Comparison of ENCODE assay signal across 17 cellular contexts in genomic region chr1:13911697-13912619, GRCh38.
DNase-seq lines count a peak whose midpoint lies in the region; ATAC-seq and TF ChIP-seq lines count a peak whose summit lies in the region.
"Had no signal": no experiment of that assay in that cellular context is flagged by ENCODE, and none has a peak within 500 bp of the region (broad histone marks: within the 10 kb centered on the region; RNA-seq: fewer than 3 reads in every experiment).

No MANE protein-coding gene starts in this region.

- peaks cover 6% of the 10 kb centered on the region for H3K27me3 Mint-ChIP-seq in memory B cell
- H3K27me3 Mint-ChIP-seq in activated T-cell treated with anti-CD3 and anti-CD28 coated beads, Interleukin-2, amount 50 U/mL, for 24 hours, result peaks cover 5% of the 10 kb centered on the region

- ATAC-seq in memory B cell (ENCODE audit: low read depth) (peak; percentile 34), GM21786 (IDR thresholded peaks at IDR 0.05; ENCODE audit: unreplicated experiment) (no peak)

- peaks cover 10% of the 10 kb centered on the region for H3K4me1 Mint-ChIP-seq in memory B cell
- no peaks in the 10 kb centered on the region for H3K4me1 Mint-ChIP-seq in activated T-cell treated with anti-CD3 and anti-CD28 coated beads, Interleukin-2, amount 50 U/mL, for 24 hours (ENCODE audit: low read depth)

- H3K27ac Mint-ChIP-seq in memory B cell, result no peak overlapping the region
- H3K27ac Mint-ChIP-seq in activated T-cell treated with anti-CD3 and anti-CD28 coated beads, Interleukin-2, amount 50 U/mL, for 24 hours, result no peak overlapping the region
- H3K27ac Mint-ChIP-seq: H9 had no signal

- DNase-seq in DMS79 (lab: John Stamatoyannopoulos, UW) (peak; percentile 94), GM12865 (ENCODE audit: low read depth) (peak; percentile 54), NCI-H510A treated with DMSO at 0.1 percent for 48 hours (lab: John Stamatoyannopoulos, UW) (peak; percentile 36), memory B cell (ENCODE audit: low spot score in 2 of 2) (no peak), putamen (ENCODE audit: low spot score) (no peak)
- DNase-seq in activated T-cell treated with anti-CD3 and anti-CD28 coated beads, Interleukin-2, amount 50 U/mL, for 24 hours, result no peak
- DNase-seq: AML-193; COR-L47; GF-D8; H9; NCI-H187 treated with DMSO at 0.1 percent for 48 hours; NCI-H2171 treated with DMSO at 0.1 percent for 48 hours; NCI-H446; NK-92 treated with Interleukin-12 subunit alpha and Interleukin-12 subunit beta, amount 100 ng/mL, for 24 hours; SHP77 had no signal

- no peaks in the 10 kb centered on the region for H3K9me3 Mint-ChIP-seq in memory B cell
- H3K9me3 Mint-ChIP-seq in activated T-cell treated with anti-CD3 and anti-CD28 coated beads, Interleukin-2, amount 50 U/mL, for 24 hours, result no peaks in the 10 kb centered on the region
- H3K9me3 Mint-ChIP-seq: H9 had no signal

- no peaks in the 10 kb centered on the region for H3K36me3 Mint-ChIP-seq in memory B cell
- H3K36me3 Mint-ChIP-seq in activated T-cell treated with anti-CD3 and anti-CD28 coated beads, Interleukin-2, amount 50 U/mL, for 24 hours (ENCODE audit: low read depth), result no peaks in the 10 kb centered on the region

- H3K4me3 ChIP-seq in GM12865 (ENCODE audit: low read depth, low read length), result peak overlapping the region; percentile 27
- H3K4me3 ChIP-seq: SK-N-MC had no signal

- TF ChIP-seq CTCF in GM12865 (IDR thresholded peaks at IDR 0.05; ENCODE audit: insufficient read depth, low read depth, low read length, missing control alignments), result no peak

- H3K4me3 Mint-ChIP-seq in memory B cell, result peak overlapping the region; percentile 9
- H3K4me3 Mint-ChIP-seq in activated T-cell treated with anti-CD3 and anti-CD28 coated beads, Interleukin-2, amount 50 U/mL, for 24 hours, result no peak overlapping the region
- H3K4me3 Mint-ChIP-seq: H9 had no signal

Comparison
In these comparisons a context has a peak if more than half of its experiments do, and no peak if none do; other contexts are left out.
1. DNase-seq: peak in DMS79 (single experiment), GM12865 (single experiment) and NCI-H510A treated with DMSO at 0.1 percent for 48 hours (single experiment); none in memory B cell (0 of 2), activated T-cell treated with anti-CD3 and anti-CD28 coated beads, Interleukin-2, amount 50 U/mL, for 24 hours (single experiment) and putamen (single experiment).